Comparison of ENCODE assay signal across 10 cellular contexts in genomic region chr2:95024960-95025405, GRCh38. TPM values are rescaled to one million over a fixed set of nuclear protein-coding genes. Genes with fewer than 3 reads are reported as not detected.
DNase-seq lines count a peak whose midpoint lies in the region; ATAC-seq and TF ChIP-seq lines count a peak whose summit lies in the region.
"Had no signal": no experiment of that assay in that cellular context is flagged by ENCODE, and none has a peak within 500 bp of the region (broad histone marks: within the 10 kb centered on the region; RNA-seq: fewer than 3 reads in every experiment).

No MANE protein-coding gene starts in this region.

- H3K4me1 Mint-ChIP-seq in activated T-cell treated with anti-CD3 and anti-CD28 coated beads, Interleukin-2, amount 50 U/mL, for 24 hours (ENCODE audit: low read depth), result peaks cover 71% of the 10 kb centered on the region

- H3K9me3 Mint-ChIP-seq in activated T-cell treated with anti-CD3 and anti-CD28 coated beads, Interleukin-2, amount 50 U/mL, for 24 hours, result no peaks in the 10 kb centered on the region

- no peaks in the 10 kb centered on the region for H3K9me3 ChIP-seq in HUES48 (ENCODE audit: control insufficient read depth, insufficient read depth, low read length)
- no peaks in the 10 kb centered on the region for H3K9me3 ChIP-seq in right atrium auricular region
- H3K9me3 ChIP-seq in spleen, result no peaks in the 10 kb centered on the region
- H3K9me3 ChIP-seq: uterus had no signal

- no peak overlapping the region for H3K9ac ChIP-seq in HUES48 (ENCODE audit: low read depth, low read length)

- TF ChIP-seq CTCF in right atrium auricular region (IDR thresholded peaks at IDR 0.05) (no peak), spleen (IDR thresholded peaks at IDR 0.05 in 8 of 11, conservative IDR thresholded peaks at IDR 0.05 in 3 of 11) (no peak)

- no peaks in the 10 kb centered on the region for H3K27me3 Mint-ChIP-seq in activated T-cell treated with anti-CD3 and anti-CD28 coated beads, Interleukin-2, amount 50 U/mL, for 24 hours

- 6 to 10% (median 8%) methylated on average over 30 of the region's 30 CpGs for WGBS in spleen, 5 donors

- peak overlapping the region; percentile 55 for H3K27ac Mint-ChIP-seq in activated T-cell treated with anti-CD3 and anti-CD28 coated beads, Interleukin-2, amount 50 U/mL, for 24 hours

- peaks cover 5% of the 10 kb centered on the region for H3K36me3 Mint-ChIP-seq in activated T-cell treated with anti-CD3 and anti-CD28 coated beads, Interleukin-2, amount 50 U/mL, for 24 hours (ENCODE audit: low read depth)

- H3K36me3 ChIP-seq in HUES48 (ENCODE audit: control insufficient read depth, insufficient read depth, low read length) (no peaks in the 10 kb centered on the region), right atrium auricular region (no peaks in the 10 kb centered on the region), spleen (no peaks in the 10 kb centered on the region)
- H3K36me3 ChIP-seq: uterus had no signal

- H3K4me1 ChIP-seq in HUES48 (ENCODE audit: control insufficient read depth, insufficient read depth, low read length), result peaks cover 9% of the 10 kb centered on the region; the same call in 1 of the 2 replicates
- H3K4me1 ChIP-seq in right atrium auricular region, result peaks cover 0 to 29% of the 10 kb centered on the region in 2 donors
- peaks cover 3 to 56% (median 33%) of the 10 kb centered on the region in 6 donors for H3K4me1 ChIP-seq in spleen

- H3K27ac ChIP-seq in HUES48 (ENCODE audit: low read depth, low read length) (no peak overlapping the region), right atrium auricular region (peak overlapping the region; percentile 54 to 76), spleen (peak overlapping the region in 6 of 8 donors; percentile 7 to 83 (median 76))
- H3K27ac ChIP-seq: uterus had no signal

- intact Hi-C loops in spleen (cut with DNase I; ENCODE audit: low total_unique reads), result no loop called here

- no peak for ATAC-seq in HG02610 (IDR thresholded peaks at IDR 0.05; ENCODE audit: unreplicated experiment)
- ATAC-seq in HG02884 (IDR thresholded peaks at IDR 0.05; ENCODE audit: unreplicated experiment), result no peak

- TF ChIP-seq POLR2A in spleen (IDR thresholded peaks at IDR 0.05), result no peak

- peaks cover 84% of the 10 kb centered on the region for H3K27me3 ChIP-seq in HUES48 (ENCODE audit: control insufficient read depth, insufficient read depth, low read length)
- no peaks in the 10 kb centered on the region for H3K27me3 ChIP-seq in right atrium auricular region
- peaks cover 0 to 80% (median 43%) of the 10 kb centered on the region in 7 donors for H3K27me3 ChIP-seq in spleen (replicated peaks in 1 of 7)

- H3K4me3 ChIP-seq in HUES48 (ENCODE audit: low read depth, low read length), result peak overlapping the region; percentile 48
- peak overlapping the region; percentile 44 to 52 for H3K4me3 ChIP-seq in right atrium auricular region
- peak overlapping the region; percentile 38 to 75 (median 50) for H3K4me3 ChIP-seq in spleen
- H3K4me3 ChIP-seq: uterus had no signal

- H3K4me3 Mint-ChIP-seq in activated T-cell treated with anti-CD3 and anti-CD28 coated beads, Interleukin-2, amount 50 U/mL, for 24 hours, result peak overlapping the region; percentile 70

- peak; percentile 53 for DNase-seq in activated T-cell treated with anti-CD3 and anti-CD28 coated beads, Interleukin-2, amount 50 U/mL, for 24 hours
- DNase-seq in right atrium auricular region (ENCODE audit: low spot score) (no peak), spleen (no peak), NCI-H2081 (lab: John Stamatoyannopoulos, UW) (no peak)
- DNase-seq: NCI-H510A, uterus had no signal

RNA-seq across cellular contexts. Expression of gene MAL, which starts 0.5 kb away (rescaled TPM):
- total RNA-seq in right atrium auricular region, result 1 to 10 TPM; 7.4 to 8.7 TPM
- 10 to 100 TPM in 3 of 7 donors, 1 to 10 TPM in 4; 4.7 to 18.8 (median 8.1) TPM for total RNA-seq in spleen
- polyA plus RNA-seq in spleen, result 10 to 100 TPM in 1 of 3 donors, 1 to 10 TPM in 2; 8.4 to 12.7 (median 9.0) TPM
- total RNA-seq: H4 had no signal
